ENCODE assay signal across 9 cellular contexts in genomic region chr6:108562503-108562993, GRCh38. TPM values are rescaled to one million over a fixed set of nuclear protein-coding genes. Genes with fewer than 3 reads are reported as not detected.
DNase-seq lines count a peak whose midpoint lies in the region; ATAC-seq, FAIRE-seq and TF ChIP-seq lines count a peak whose summit lies in the region.
"Had no signal": no experiment of that assay in that cellular context is flagged by ENCODE, and none has a peak within 500 bp of the region (broad histone marks: within the 10 kb centered on the region; RNA-seq: fewer than 3 reads in every experiment).

No MANE protein-coding gene starts in this region.

- peak overlapping the region; percentile 77 for H3K14ac ChIP-seq in trophoblast cell (ENCODE audit: low read length)

- no peak for TF ChIP-seq POLR2A in GM12892 (IDR thresholded peaks at IDR 0.05; ENCODE audit: low read depth, low read length)

- no peak overlapping the region for H4K12ac ChIP-seq in trophoblast cell (ENCODE audit: low read depth, low read length)

- peak overlapping the region; percentile 70 for H3K27ac ChIP-seq in trophoblast cell (ENCODE audit: low read depth, low read length)

- peaks cover 3% of the 10 kb centered on the region for H3K36me3 Mint-ChIP-seq in activated naive CD4-positive, alpha-beta T cell treated with anti-CD3 and anti-CD28 coated beads for 36 hours (ENCODE audit: low read depth)
- H3K36me3 Mint-ChIP-seq in activated naive CD4-positive, alpha-beta T cell treated with anti-CD3 and anti-CD28 coated beads, Interleukin-2, amount 50 U/mL, for 72 hours: peaks cover 0 to 8% of the 10 kb centered on the region in 2 donors

- H2AFZ ChIP-seq in trophoblast cell (ENCODE audit: insufficient read depth, low read length, poor library complexity): no peak overlapping the region

- H3K18ac ChIP-seq in trophoblast cell (ENCODE audit: low read length): peak overlapping the region; percentile 98

- intact Hi-C loops in activated naive CD4-positive, alpha-beta T cell treated with anti-CD3 and anti-CD28 coated beads for 36 hours (cut with micrococcal nuclease): loop anchor here (10.0 kb wide), 1 partner anchor 838 kb away; no protein-coding TSS in a partner anchor

- H3K79me1 ChIP-seq in trophoblast cell (ENCODE audit: low read length): peaks cover 31% of the 10 kb centered on the region

- peak overlapping the region; percentile 91 for H3K4me3 ChIP-seq in trophoblast cell (ENCODE audit: low read depth, low read length)

- peak overlapping the region; percentile 80 for H3K4me2 ChIP-seq in trophoblast cell (ENCODE audit: low read length)

- no peak for ATAC-seq in activated naive CD4-positive, alpha-beta T cell treated with anti-CD3 and anti-CD28 coated beads, Interleukin-2, amount 50 U/mL, for 72 hours
- ATAC-seq in GM19035 (IDR thresholded peaks at IDR 0.05; ENCODE audit: unreplicated experiment): no peak

- H4K91ac ChIP-seq in trophoblast cell (ENCODE audit: low read depth, low read length): no peak overlapping the region

- H3K23ac ChIP-seq in trophoblast cell (ENCODE audit: low read length): no peak overlapping the region

- no peaks in the 10 kb centered on the region for H3K27me3 ChIP-seq in trophoblast cell (ENCODE audit: insufficient read depth, low read length)

- DNase-seq in activated naive CD4-positive, alpha-beta T cell treated with anti-CD3 and anti-CD28 coated beads for 36 hours: no peak
- DNase-seq in activated naive CD4-positive, alpha-beta T cell treated with anti-CD3 and anti-CD28 coated beads, Interleukin-2, amount 50 U/mL, for 72 hours (ENCODE audit: low spot score in 2 of 2): no peak
- peak; percentile 93 for DNase-seq in NCI-H69 (lab: John Stamatoyannopoulos, UW)
- DNase-seq in anterior cingulate cortex (lab: John Stamatoyannopoulos, UW): peak in 42 of 58 donors; percentile 7 to 63 (median 25)
- DNase-seq in hepatic stellate cell (ENCODE audit: low spot score): peak; percentile 71
- peak; percentile 39 to 59 for DNase-seq in trophoblast cell
- DNase-seq in GM12892 (ENCODE audit: insufficient read length): no peak

- H4K8ac ChIP-seq in trophoblast cell (ENCODE audit: low read depth, low read length): no peak overlapping the region

- peak overlapping the region; percentile 71 for H2BK5ac ChIP-seq in trophoblast cell (ENCODE audit: low read depth, low read length, poor library complexity)

- no peaks in the 10 kb centered on the region for H3K9me3 Mint-ChIP-seq in activated naive CD4-positive, alpha-beta T cell treated with anti-CD3 and anti-CD28 coated beads for 36 hours
- H3K9me3 Mint-ChIP-seq in activated naive CD4-positive, alpha-beta T cell treated with anti-CD3 and anti-CD28 coated beads, Interleukin-2, amount 50 U/mL, for 72 hours: no peaks in the 10 kb centered on the region

- peak overlapping the region; percentile 51 for H3K4me3 Mint-ChIP-seq in activated naive CD4-positive, alpha-beta T cell treated with anti-CD3 and anti-CD28 coated beads for 36 hours

- FAIRE-seq in GM12892 (lab: Jason Lieb, UNC): no peak
- FAIRE-seq: GM18507 had no signal

- no peak overlapping the region for H3K27ac Mint-ChIP-seq in activated naive CD4-positive, alpha-beta T cell treated with anti-CD3 and anti-CD28 coated beads for 36 hours
- H3K27ac Mint-ChIP-seq in activated naive CD4-positive, alpha-beta T cell treated with anti-CD3 and anti-CD28 coated beads, Interleukin-2, amount 50 U/mL, for 72 hours: peak overlapping the region in 1 of 2 donors; percentile 14

- WGBS in trophoblast cell (ENCODE audit: extremely low coverage, insufficient coverage, insufficient read length): no CpG with 5 or more reads among the region's 17 CpGs

- CTCF ChIA-PET in activated naive CD4-positive, alpha-beta T cell treated with anti-CD3 and anti-CD28 coated beads for 36 hours (lab: Charles Lee): interaction anchor here (0.6 to 1.9 kb wide), 4 partner anchors 18 to 451 kb away, joined by 3 to 6 read pairs (median 4); no protein-coding TSS in a partner anchor

- peaks cover 3% of the 10 kb centered on the region for H3K9me3 ChIP-seq in trophoblast cell (ENCODE audit: insufficient read depth, low read depth, low read length)

- H3K9ac ChIP-seq in trophoblast cell (ENCODE audit: low read length): no peak overlapping the region

- no peak overlapping the region for H2BK120ac ChIP-seq in trophoblast cell (ENCODE audit: insufficient read depth, low read length, poor library complexity)

- H3K4me1 ChIP-seq in trophoblast cell (ENCODE audit: control insufficient read depth in 1 of 2, insufficient read depth in 2 of 2, low read length in 2 of 2): peaks cover 0 to 6% of the 10 kb centered on the region in 2 experiments

- peaks cover 10% of the 10 kb centered on the region for H3K27me3 Mint-ChIP-seq in activated naive CD4-positive, alpha-beta T cell treated with anti-CD3 and anti-CD28 coated beads for 36 hours (ENCODE audit: low read depth)

- peak overlapping the region; percentile 69 for H2AK5ac ChIP-seq in trophoblast cell (ENCODE audit: low read length)

- H3K79me2 ChIP-seq in trophoblast cell (ENCODE audit: control insufficient read depth, insufficient read depth, low read length, poor library complexity): peaks cover 27% of the 10 kb centered on the region

- H3K36me3 ChIP-seq in trophoblast cell (ENCODE audit: control insufficient read depth in 1 of 2, insufficient read depth in 2 of 2, low read length in 2 of 2): peaks cover 4 to 6% of the 10 kb centered on the region in 2 experiments

- H2BK12ac ChIP-seq in trophoblast cell (ENCODE audit: low read length): no peak overlapping the region

- H3K4me1 Mint-ChIP-seq in activated naive CD4-positive, alpha-beta T cell treated with anti-CD3 and anti-CD28 coated beads for 36 hours (ENCODE audit: low read depth): peaks cover 43% of the 10 kb centered on the region

- H3K4ac ChIP-seq in trophoblast cell (ENCODE audit: low read depth, low read length): peak overlapping the region; percentile 98

RNA-seq across cellular contexts. Expression of gene FOXO3, which starts 1.8 kb away (rescaled TPM):
- 1 to 10 TPM; 3.1 to 3.6 TPM for total RNA-seq in activated naive CD4-positive, alpha-beta T cell treated with anti-CD3 and anti-CD28 coated beads for 36 hours
- total RNA-seq in activated naive CD4-positive, alpha-beta T cell treated with anti-CD3 and anti-CD28 coated beads, Interleukin-2, amount 50 U/mL, for 72 hours: 1 to 10 TPM; 2.1 to 4.8 TPM
- 30.9 and 31.9 TPM in 2 replicates for polyA plus RNA-seq in trophoblast cell (2013)
- 4.8 TPM for polyA plus RNA-seq in GM12892 (2012; ENCODE audit: missing spikeins)

Comparison
In these comparisons a context has a peak if more than half of its experiments do, and no peak if none do; other contexts are left out.
1. DNase-seq: peak in NCI-H69 (single experiment), anterior cingulate cortex (42 of 58), hepatic stellate cell (single experiment) and trophoblast cell (2 of 2); none in activated naive CD4-positive, alpha-beta T cell treated with anti-CD3 and anti-CD28 coated beads for 36 hours (single experiment), activated naive CD4-positive, alpha-beta T cell treated with anti-CD3 and anti-CD28 coated beads, Interleukin-2, amount 50 U/mL, for 72 hours (0 of 2) and GM12892 (single experiment).